ENCODE assay signal across 8 cellular contexts in the genomic region with DNA sequence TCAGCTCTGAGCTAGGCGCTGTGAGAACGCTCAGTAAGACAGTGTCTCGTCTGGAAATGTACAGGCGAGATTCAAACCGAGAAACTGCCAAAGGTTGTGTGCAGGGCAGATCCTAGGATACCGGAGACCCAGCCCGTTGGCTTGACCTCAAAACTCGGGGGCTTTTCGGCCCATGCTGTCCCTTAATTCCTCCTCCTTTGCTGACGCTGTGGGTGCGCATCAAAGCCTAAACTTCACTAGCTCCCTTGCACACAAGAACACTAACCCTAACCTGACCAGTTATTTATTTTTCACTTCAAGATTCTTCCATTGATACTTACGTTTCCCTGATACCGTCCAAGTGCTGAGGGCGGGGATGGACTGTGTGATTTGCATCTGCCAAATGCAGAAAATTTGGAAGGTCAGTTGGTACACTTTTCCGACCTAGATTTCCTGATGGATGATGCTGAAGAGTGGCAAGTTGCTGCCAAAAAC. TPM values are rescaled to one million over a fixed set of nuclear protein-coding genes. Genes with fewer than 3 reads are reported as not detected.
DNase-seq lines count a peak whose midpoint lies in the region; ATAC-seq, FAIRE-seq and TF ChIP-seq lines count a peak whose summit lies in the region.

No MANE protein-coding gene starts in this region.

- peak overlapping the region; percentile 85 for H3K4me3 Mint-ChIP-seq in activated T-cell treated with anti-CD3 and anti-CD28 coated beads, Interleukin-2, amount 50 U/mL, for 24 hours
- H3K4me3 Mint-ChIP-seq in astrocyte (ENCODE audit: unreplicated experiment), result peak overlapping the region; percentile 88

- H3K4me1 ChIP-seq in astrocyte (ENCODE audit: insufficient read depth, low read length) (peaks cover 29% of the 10 kb centered on the region), tibial artery (peaks cover 0 to 36% (median 28%) of the 10 kb centered on the region in 4 donors)

- H4K20me1 ChIP-seq in astrocyte (ENCODE audit: insufficient read depth, low read length), result peaks cover 29% of the 10 kb centered on the region

- in situ Hi-C loops in G401 (cut with HindIII; ENCODE audit: low sequenced_read_pairs), result no loop called here

- no peaks in the 10 kb centered on the region for H3K27me3 Mint-ChIP-seq in activated T-cell treated with anti-CD3 and anti-CD28 coated beads, Interleukin-2, amount 50 U/mL, for 24 hours
- H3K27me3 Mint-ChIP-seq in astrocyte (ENCODE audit: low read depth, unreplicated experiment), result no peaks in the 10 kb centered on the region

- no peaks in the 10 kb centered on the region for H3K9me3 ChIP-seq in astrocyte (ENCODE audit: insufficient read depth, low read depth, low read length)
- H3K9me3 ChIP-seq in tibial artery, result no peaks in the 10 kb centered on the region

- H3K9me3 Mint-ChIP-seq in activated T-cell treated with anti-CD3 and anti-CD28 coated beads, Interleukin-2, amount 50 U/mL, for 24 hours, result peaks cover 4% of the 10 kb centered on the region
- peaks cover 4% of the 10 kb centered on the region for H3K9me3 Mint-ChIP-seq in astrocyte (ENCODE audit: unreplicated experiment)

- intact Hi-C loops in tibial artery (cut with DNase I; ENCODE audit: low total_unique reads), result no loop called here

- ATAC-seq in HG03354 (IDR thresholded peaks at IDR 0.05; ENCODE audit: poor library complexity, severe bottlenecking, unreplicated experiment), result no peak

- TF ChIP-seq CTCF in astrocyte (IDR thresholded peaks at IDR 0.05; ENCODE audit: insufficient read depth, low read depth, low read length) (no peak), kidney epithelial cell (IDR thresholded peaks at IDR 0.05; ENCODE audit: insufficient read depth, low read length, poor library complexity, severe bottlenecking) (no peak), tibial artery (IDR thresholded peaks at IDR 0.05) (no peak)

- peak overlapping the region; percentile 98 for H3K27ac ChIP-seq in astrocyte (ENCODE audit: low read depth, low read length)
- peak overlapping the region; percentile 94 to 98 for H3K27ac ChIP-seq in tibial artery

- no peak for DNase-seq in activated T-cell treated with anti-CD3 and anti-CD28 coated beads, Interleukin-2, amount 50 U/mL, for 24 hours
- DNase-seq in activated T-cell treated with anti-CD3 and anti-CD28 coated beads, Interleukin-2, amount 50 U/mL, for 48 hours, result no peak
- DNase-seq in astrocyte (ENCODE audit: low read depth) (no peak), kidney epithelial cell (ENCODE audit: low read depth) (no peak), tibial artery (peak in 1 of 2 donors; percentile 23), G401 (ENCODE audit: low spot score) (no peak), SHP77 (lab: John Stamatoyannopoulos, UW) (no peak)

- peak overlapping the region; percentile 97 for H3K9ac ChIP-seq in astrocyte (ENCODE audit: low read length)

- FAIRE-seq in astrocyte (lab: Jason Lieb, UNC), result no peak

- H3K36me3 ChIP-seq in astrocyte (ENCODE audit: insufficient read depth, low read length) (no peaks in the 10 kb centered on the region), kidney epithelial cell (ENCODE audit: control insufficient read depth, insufficient read depth, low read length) (no peaks in the 10 kb centered on the region), tibial artery (no peaks in the 10 kb centered on the region)

- H3K4me3 ChIP-seq in astrocyte (ENCODE audit: insufficient read depth, low read depth, low read length), result peak overlapping the region; percentile 92
- peak overlapping the region; percentile 88 for H3K4me3 ChIP-seq in kidney epithelial cell (ENCODE audit: low read depth, low read length)
- peak overlapping the region; percentile 91 to 98 for H3K4me3 ChIP-seq in tibial artery

- peak overlapping the region; percentile 99 for H3K27ac Mint-ChIP-seq in activated T-cell treated with anti-CD3 and anti-CD28 coated beads, Interleukin-2, amount 50 U/mL, for 24 hours
- H3K27ac Mint-ChIP-seq in astrocyte (ENCODE audit: unreplicated experiment), result peak overlapping the region; percentile 53

- peaks cover 40% of the 10 kb centered on the region for H3K36me3 Mint-ChIP-seq in activated T-cell treated with anti-CD3 and anti-CD28 coated beads, Interleukin-2, amount 50 U/mL, for 24 hours (ENCODE audit: low read depth)
- H3K36me3 Mint-ChIP-seq in astrocyte (ENCODE audit: low read depth, unreplicated experiment), result peaks cover 3% of the 10 kb centered on the region

- peaks cover 57% of the 10 kb centered on the region for H3K4me1 Mint-ChIP-seq in activated T-cell treated with anti-CD3 and anti-CD28 coated beads, Interleukin-2, amount 50 U/mL, for 24 hours (ENCODE audit: low read depth)
- H3K4me1 Mint-ChIP-seq in astrocyte (ENCODE audit: low read depth, unreplicated experiment), result peaks cover 29% of the 10 kb centered on the region

- peak overlapping the region; percentile 99 for H3K4me2 ChIP-seq in astrocyte (ENCODE audit: low read length)

- peaks cover 42% of the 10 kb centered on the region for H3K79me2 ChIP-seq in astrocyte (ENCODE audit: insufficient read depth, low read length)

- H2AFZ ChIP-seq in astrocyte (ENCODE audit: low read depth, low read length), result peak overlapping the region; percentile 99

- H3K27me3 ChIP-seq in astrocyte (ENCODE audit: insufficient read depth, low read length), result no peaks in the 10 kb centered on the region
- H3K27me3 ChIP-seq in kidney epithelial cell (ENCODE audit: control insufficient read depth, insufficient read depth, low read length), result no peaks in the 10 kb centered on the region
- no peaks in the 10 kb centered on the region for H3K27me3 ChIP-seq in tibial artery

RNA-seq across cellular contexts. Expression of gene AAK1, which starts 1.0 kb away (rescaled TPM):
- total RNA-seq in astrocyte (108 and 110 TPM in 2 replicates), kidney epithelial cell (32.5 and 54.3 TPM in 2 replicates)
- 5.6 and 19.6 TPM in 2 replicates for total RNA-seq in G401 (2014; rRNA removed; shearing (Covaris generic))
